In genomic region chr1:212853658-212854057, GRCh38 we compare ENCODE assay signal across 19 cellular contexts. TPM values are rescaled to one million over a fixed set of nuclear protein-coding genes. Genes with fewer than 3 reads are reported as not detected.
"Had no signal": no experiment of that assay in that cellular context is flagged by ENCODE, and none has a peak within 500 bp of the region (broad histone marks: within the 10 kb centered on the region; RNA-seq: fewer than 3 reads in every experiment).

No MANE protein-coding gene starts in this region.

- DNase-seq: activated CD4-positive, alpha-beta T cell treated with anti-CD3 and anti-CD28 coated beads for 4 hours; activated CD8-positive, alpha-beta memory T cell treated with anti-CD3 and anti-CD28 coated beads, Interleukin-2, amount 50 U/mL, for 48 hours; activated CD8-positive, alpha-beta T cell treated with anti-CD3 and anti-CD28 coated beads, Interleukin-2, amount 10 ng/mL, durations not matched to agents 7 days and 5 days; activated naive CD4-positive, alpha-beta T cell treated with Interleukin-2 at 50 U/mL for 16 hours; activated naive CD8-positive, alpha-beta T cell treated with anti-CD3 and anti-CD28 coated beads, Interleukin-2, amount 50 U/mL, for 24 hours; effector CD8-positive, alpha-beta T cell; gastrocnemius medialis; heart right ventricle; islet precursor cell; retina; stomach; T-cell; T1000; tibial artery had no signal

- H3K27me3 Mint-ChIP-seq: activated naive CD8-positive, alpha-beta T cell treated with anti-CD3 and anti-CD28 coated beads, Interleukin-2, amount 50 U/mL, for 24 hours; T-cell had no signal

- ATAC-seq: activated CD8-positive, alpha-beta T cell treated with anti-CD3 and anti-CD28 coated beads, Interleukin-2, amount 10 ng/mL, durations not matched to agents 7 days and 5 days; activated naive CD8-positive, alpha-beta T cell treated with anti-CD3 and anti-CD28 coated beads, Interleukin-2, amount 50 U/mL, for 24 hours; gastrocnemius medialis; heart right ventricle; T-cell had no signal

- H3K27ac ChIP-seq: gastrocnemius medialis, heart right ventricle, parathyroid adenoma, stomach, tibial artery had no signal

- H3K9ac ChIP-seq: parathyroid adenoma had no signal

- H3K9me3 ChIP-seq: gastrocnemius medialis, heart right ventricle, stomach had no signal

- H2AFZ ChIP-seq: parathyroid adenoma had no signal

- H3K4me1 ChIP-seq: parathyroid adenoma had no signal

- H3K27me3 ChIP-seq: gastrocnemius medialis, heart right ventricle, stomach, tibial artery had no signal

- H3K9me3 Mint-ChIP-seq: activated naive CD8-positive, alpha-beta T cell treated with anti-CD3 and anti-CD28 coated beads, Interleukin-2, amount 50 U/mL, for 24 hours had no signal

- H3K4me3 ChIP-seq: gastrocnemius medialis, heart right ventricle, stomach, tibial artery had no signal

- H3K79me2 ChIP-seq: parathyroid adenoma had no signal

- H3K36me3 ChIP-seq: gastrocnemius medialis, stomach, tibial artery had no signal

- H3K27ac Mint-ChIP-seq: activated CD8-positive, alpha-beta T cell treated with anti-CD3 and anti-CD28 coated beads, Interleukin-2, amount 10 ng/mL, durations not matched to agents 7 days and 5 days; activated naive CD8-positive, alpha-beta T cell treated with anti-CD3 and anti-CD28 coated beads, Interleukin-2, amount 50 U/mL, for 24 hours; T-cell had no signal

- H3K4me3 Mint-ChIP-seq: activated CD8-positive, alpha-beta T cell treated with anti-CD3 and anti-CD28 coated beads, Interleukin-2, amount 10 ng/mL, durations not matched to agents 7 days and 5 days; activated naive CD8-positive, alpha-beta T cell treated with anti-CD3 and anti-CD28 coated beads, Interleukin-2, amount 50 U/mL, for 24 hours; T-cell had no signal

RNA-seq across cellular contexts. Expression of gene SPATA45, which starts 6.2 kb away (rescaled TPM):
- total RNA-seq: activated CD8-positive, alpha-beta T cell treated with anti-CD3 and anti-CD28 coated beads, Interleukin-2, amount 10 ng/mL, durations not matched to agents 7 days and 5 days; astrocyte; gastrocnemius medialis; lower leg skin; mesenteric fat pad; myocyte; stomach had no signal
- polyA plus RNA-seq: heart right ventricle, stomach had no signal
